In genomic region chr17:16215965-16216316, GRCh38 we compare ENCODE assay signal across 8 cellular contexts. TPM values are rescaled to one million over a fixed set of nuclear protein-coding genes. Genes with fewer than 3 reads are reported as not detected.
A peak's percentile ranks its signal among the peaks of the same experiment; 100 is the strongest.
DNase-seq lines count a peak whose midpoint lies in the region; ATAC-seq, FAIRE-seq and TF ChIP-seq lines count a peak whose summit lies in the region.

No MANE protein-coding gene starts in this region.

- peaks cover 13% of the 10 kb centered on the region; the same call in 1 of the 3 replicates for H3K36me3 ChIP-seq in K562 (ENCODE audit: control insufficient read depth, insufficient read depth, low read length)
- peaks cover 0 to 9% (median 0%) of the 10 kb centered on the region in 6 donors for H3K36me3 ChIP-seq in spleen

- H3K9me1 ChIP-seq in K562 (ENCODE audit: control insufficient read depth, insufficient read depth, low read length): no peaks in the 10 kb centered on the region

- no peak for FAIRE-seq in K562 (lab: Jason Lieb, UNC)

- POLR2A ChIA-PET in K562 (lab: Yijun Ruan, JAX): interaction anchor here (0.6 to 2.7 kb wide), 7 partner anchors 10 to 245 kb away, joined by 3 to 10 read pairs (median 4); no protein-coding TSS in a partner anchor

- peaks cover 88% of the 10 kb centered on the region for H3K79me2 ChIP-seq in K562 (ENCODE audit: control insufficient read depth, insufficient read depth, low read length)

- TF ChIP-seq EP300 in K562 (IDR thresholded peaks at IDR 0.05; ENCODE audit: low read length): no peak

- intact Hi-C loops in K562 (cut with micrococcal nuclease): loop anchor here (5.0 to 10.0 kb wide), 2 partner anchors 71 to 211 kb away; no protein-coding TSS in a partner anchor
- intact Hi-C loops in spleen (cut with DNase I; ENCODE audit: low total_unique reads): no loop called here

- no peak for TF ChIP-seq POLR2A in K562 (conservative IDR thresholded peaks at IDR 0.05)
- no peak for TF ChIP-seq POLR2A in spleen (IDR thresholded peaks at IDR 0.05)

- no peak for TF ChIP-seq CTCF in K562 (IDR thresholded peaks at IDR 0.05 in 2 of 3, conservative IDR thresholded peaks at IDR 0.05 in 1 of 3; ENCODE audit: insufficient read depth in 2 of 3, low read depth in 1 of 3, low read length in 3 of 3)
- TF ChIP-seq CTCF in spleen (IDR thresholded peaks at IDR 0.05 in 8 of 11, conservative IDR thresholded peaks at IDR 0.05 in 3 of 11): no peak

- H3K4me2 ChIP-seq in K562 (ENCODE audit: insufficient read depth, low read length): peak overlapping the region; percentile 84

- BruUV-seq in K562 (replicated peaks; lab: Mats Ljungman, UMichigan): no TSS peak

- CTCF ChIA-PET in K562 (lab: Yijun Ruan, JAX; ENCODE audit: low intra/inter-chr PET ratio): interaction anchor here (0.6 kb wide), 1 partner anchor 272 kb away, joined by 4 read pairs; no protein-coding TSS in a partner anchor

- H3K9me3 ChIP-seq in K562 (replicated peaks; ENCODE audit: control insufficient read depth, insufficient read depth, low read depth, low read length) (no peaks in the 10 kb centered on the region), spleen (no peaks in the 10 kb centered on the region)

- H3K4me3 ChIP-seq in K562 (peak overlapping the region; percentile 97), spleen (peak overlapping the region; percentile 77 to 99 (median 94))

- peak; percentile 3 for DNase-seq in activated T-cell treated with anti-CD3 and anti-CD28 coated beads for 1 hour (ENCODE audit: low read depth)
- no peak for DNase-seq in activated T-cell treated with anti-CD3 and anti-CD28 coated beads, Interleukin-2, amount 50 U/mL, for 1 hour
- DNase-seq in NCI-H460 (ENCODE audit: extremely low read depth, low read depth): peak; percentile 24
- DNase-seq in K562 (ENCODE audit: extremely low read depth in 1 of 4, low spot score in 3 of 4): peak in 2 of 4 experiments; percentile 37 to 69
- peak; percentile 28 for DNase-seq in iPS-NIHi7 (ENCODE audit: extremely low spot score)
- DNase-seq in spleen: no peak
- no peak for DNase-seq in occipital lobe (lab: John Stamatoyannopoulos, UW)
- no peak for DNase-seq in cerebellum (ENCODE audit: low spot score)

- in situ Hi-C loops in K562 (cut with MboI): no loop called here

- 2% methylated on average over 19 of the region's 22 CpGs for WGBS in K562 (ENCODE audit: insufficient coverage, low coverage, missing lambda C conversion rate)
- WGBS in spleen, 5 donors: 25 to 35% (median 33%) methylated on average over 22 of the region's 22 CpGs

- H3K9ac ChIP-seq in K562 (ENCODE audit: insufficient read depth in 1 of 2, low read depth in 2 of 2, low read length in 2 of 2): peak overlapping the region; percentile 96 to 99

- ATAC-seq in K562: peak; percentile 26

- 0 out of 2 replicates have a peak, but pooled peaks cover 3% of the 10 kb centered on the region for H4K20me1 ChIP-seq in K562 (replicated peaks; ENCODE audit: control insufficient read depth, insufficient read depth, low read length)

- H3K4me1 ChIP-seq in K562 (replicated peaks in 1 of 2; ENCODE audit: control insufficient read depth in 2 of 2, insufficient read depth in 2 of 2, low read length in 2 of 2) (peaks cover 0 to 12% of the 10 kb centered on the region in 2 experiments; a peak in 2 of 5 replicates), spleen (peaks cover 31 to 83% (median 69%) of the 10 kb centered on the region in 6 donors)

- TF ChIP-seq RAD21 in K562 (CRISPR knock-in tag; conservative IDR thresholded peaks at IDR 0.05 in 1 of 2, IDR thresholded peaks at IDR 0.05 in 1 of 2): no peak

- peak overlapping the region; percentile 97 for H3K27ac ChIP-seq in K562 (ENCODE audit: extremely low read depth, low read depth, low read length)
- peak overlapping the region; percentile 94 to 98 (median 96) for H3K27ac ChIP-seq in spleen

- H2AFZ ChIP-seq in K562 (ENCODE audit: low read depth, low read length): peak overlapping the region; percentile 86

- no peaks in the 10 kb centered on the region for H3K27me3 ChIP-seq in K562 (ENCODE audit: control insufficient read depth in 2 of 2, insufficient read depth in 2 of 2, low read length in 2 of 2)
- H3K27me3 ChIP-seq in spleen (replicated peaks in 1 of 7): no peaks in the 10 kb centered on the region

TF ChIP-seq in K562, 482 proteins besides CTCF, POLR2A, EP300 and RAD21 (continues in another document):
- peak; percentile 41; the same call in 1 of the 2 replicates for TF ChIP-seq ZNF592 (IDR thresholded peaks at IDR 0.05)

RNA-seq across cellular contexts. Expression of gene NCOR1, which starts 0.6 kb away (rescaled TPM):
- total RNA-seq in NCI-H460 (2014; rRNA removed; shearing (Covaris generic)): 61.5 and 72.8 TPM in 2 replicates
- 25.7 and 38.6 TPM in 2 replicates for polyA plus RNA-seq in NCI-H460 (2014; cell fraction: nucleus; rRNA removed)
- 137 and 320 TPM in 2 replicates for total RNA-seq in K562 (2011; cell fraction: chromatin; rRNA removed; ENCODE audit: low replicate concordance)
- total RNA-seq in K562 (2011; cell fraction: nucleolus; rRNA removed): 51.0 and 77.2 TPM in 2 replicates
- 110 and 139 TPM in 2 replicates for total RNA-seq in K562 (2011; cell fraction: nucleoplasm; rRNA removed)
- total RNA-seq in K562 (2014; rRNA removed) (50.9 and 53.9 TPM in 2 replicates), K562 (2014; rRNA removed; fragmentation: Illumina TruSeq; extraction: Trizol) (52.5 and 56.8 TPM in 2 replicates), K562 (2015; rRNA removed; fragmentation: Illumina TruSeq; extraction: Trizol) (54.9 and 57.4 TPM in 2 replicates), K562 (2021) (62.1 and 66.5 TPM in 2 replicates), spleen (100 to 1,000 TPM; 128 to 250 (median 152) TPM), occipital lobe (116 TPM), cerebellum (116 TPM)
- polyA plus RNA-seq in K562 (2011; rRNA removed) (59.3 and 64.5 TPM in 2 replicates), K562 (2014; fragmentation: Illumina TruSeq; extraction: Trizol) (48.7 and 49.8 TPM in 2 replicates), K562 (2014; fragmentation: Nextera tagmentation; extraction: Ambion mirVana) (10 to 100 TPM; 20.2 to 35.3 TPM), K562 (2014; rRNA removed) (37.5 and 40.1 TPM in 2 replicates), spleen (10 to 100 TPM; 28.4 to 76.1 (median 37.2) TPM)
- polyA plus RNA-seq in K562 (2011; cell fraction: cytosol; rRNA removed): 58.3 and 89.8 TPM in 2 replicates
- polyA plus RNA-seq in K562 (2011; cell fraction: nucleus; rRNA removed): 66.7 and 77.7 TPM in 2 replicates
- polyA plus RNA-seq in K562 (2012): 34.2 and 40.0 TPM in 2 replicates
- polyA minus RNA-seq in K562 (2011; rRNA and poly(A)+ RNA removed): 155 and 172 TPM in 2 replicates
- 47.7 and 57.5 TPM in 2 replicates for polyA minus RNA-seq in K562 (2011; cell fraction: cytosol; rRNA and poly(A)+ RNA removed)
- polyA minus RNA-seq in K562 (2011; cell fraction: nucleus; rRNA and poly(A)+ RNA removed): 58.2 and 97.3 TPM in 2 replicates

RNA-seq across cellular contexts. Expression of gene PIGL, which starts 1.1 kb away (rescaled TPM):
- total RNA-seq in NCI-H460 (2014; rRNA removed; shearing (Covaris generic)): 11.9 and 13.8 TPM in 2 replicates
- polyA plus RNA-seq in NCI-H460 (2014; cell fraction: nucleus; rRNA removed): 44.9 and 46.7 TPM in 2 replicates
- total RNA-seq in K562 (2011; cell fraction: chromatin; rRNA removed; ENCODE audit: low replicate concordance): 121 and 141 TPM in 2 replicates
- 109 and 111 TPM in 2 replicates for total RNA-seq in K562 (2011; cell fraction: nucleolus; rRNA removed)
- 115 and 144 TPM in 2 replicates for total RNA-seq in K562 (2011; cell fraction: nucleoplasm; rRNA removed)
- 23.6 and 26.4 TPM in 2 replicates for total RNA-seq in K562 (2014; rRNA removed)
- total RNA-seq in K562 (2014; rRNA removed; fragmentation: Illumina TruSeq; extraction: Trizol): 22.7 and 24.5 TPM in 2 replicates
- 19.9 and 20.7 TPM in 2 replicates for total RNA-seq in K562 (2015; rRNA removed; fragmentation: Illumina TruSeq; extraction: Trizol)
- total RNA-seq in K562 (2021): 27.7 and 29.6 TPM in 2 replicates
- 43.4 and 53.0 TPM in 2 replicates for polyA plus RNA-seq in K562 (2011; rRNA removed)
- polyA plus RNA-seq in K562 (2011; cell fraction: cytosol; rRNA removed): 25.8 and 37.0 TPM in 2 replicates
- polyA plus RNA-seq in K562 (2011; cell fraction: nucleus; rRNA removed): 236 and 238 TPM in 2 replicates
- 16.5 and 22.9 TPM in 2 replicates for polyA plus RNA-seq in K562 (2012)
- 25.6 and 26.5 TPM in 2 replicates for polyA plus RNA-seq in K562 (2014; fragmentation: Illumina TruSeq; extraction: Trizol)
- polyA plus RNA-seq in K562 (2014; fragmentation: Nextera tagmentation; extraction: Ambion mirVana): 10 to 100 TPM; 54.2 to 55.3 TPM
- polyA plus RNA-seq in K562 (2014; rRNA removed): 34.2 and 39.1 TPM in 2 replicates
- 23.3 and 27.9 TPM in 2 replicates for polyA minus RNA-seq in K562 (2011; rRNA and poly(A)+ RNA removed)
- 10.3 and 11.0 TPM in 2 replicates for polyA minus RNA-seq in K562 (2011; cell fraction: cytosol; rRNA and poly(A)+ RNA removed)
- polyA minus RNA-seq in K562 (2011; cell fraction: nucleus; rRNA and poly(A)+ RNA removed): 28.1 and 40.4 TPM in 2 replicates
- 10 to 100 TPM; 36.4 to 81.9 (median 67.9) TPM for total RNA-seq in spleen
- 10 to 100 TPM; 14.5 to 22.3 (median 17.1) TPM for polyA plus RNA-seq in spleen
- 18.4 TPM for total RNA-seq in occipital lobe
- total RNA-seq in cerebellum: 38.4 TPM

Comparison
In these comparisons a context has a peak if more than half of its experiments do, and no peak if none do; other contexts are left out.
1. DNase-seq: peak in activated T-cell treated with anti-CD3 and anti-CD28 coated beads for 1 hour (single experiment), NCI-H460 (single experiment) and iPS-NIHi7 (single experiment); none in activated T-cell treated with anti-CD3 and anti-CD28 coated beads, Interleukin-2, amount 50 U/mL, for 1 hour (single experiment), spleen (single experiment), occipital lobe (single experiment) and cerebellum (single experiment).